ENCODE assay signal across 16 cellular contexts in genomic region chr16:21603920-21604319, GRCh38. TPM values are rescaled to one million over a fixed set of nuclear protein-coding genes. Genes with fewer than 3 reads are reported as not detected.
DNase-seq lines count a peak whose midpoint lies in the region; ATAC-seq and TF ChIP-seq lines count a peak whose summit lies in the region.
"Had no signal": no experiment of that assay in that cellular context is flagged by ENCODE, and none has a peak within 500 bp of the region (broad histone marks: within the 10 kb centered on the region; RNA-seq: fewer than 3 reads in every experiment).

No MANE protein-coding gene starts in this region.

- DNase-seq in stimulated activated naive CD8-positive, alpha-beta T cell treated with anti-CD3 and anti-CD28 coated beads, Interleukin-15, Interleukin-2, amounts not matched to agents 100 U/mL and 50 U/mL, for 24 hours = no peak
- DNase-seq in adipocyte (ENCODE audit: low read depth) (no peak), kidney tubule cell (ENCODE audit: low spot score) (peak; percentile 69), omental fat pad (ENCODE audit: low spot score) (no peak), NCI-H524 (lab: John Stamatoyannopoulos, UW) (no peak)
- no peak for DNase-seq in activated T-cell treated with anti-CD3 and anti-CD28 coated beads, Interleukin-2, amount 50 U/mL, for 1 hour
- DNase-seq: activated T-cell treated with anti-CD3 and anti-CD28 coated beads, Interleukin-2, amount 50 U/mL, for 24 hours; DMS79; NCI-H226; SJCRH30 had no signal

- peak overlapping the region; percentile 38 for H3K9ac ChIP-seq in adipocyte (ENCODE audit: low read length)

- TF ChIP-seq CTCF in omental fat pad (IDR thresholded peaks at IDR 0.05) = no peak

- H3K9me3 Mint-ChIP-seq in stimulated activated naive CD8-positive, alpha-beta T cell treated with anti-CD3 and anti-CD28 coated beads, Interleukin-15, Interleukin-2, amounts not matched to agents 100 ng/mL and 50 ng/mL, for 24 hours = no peaks in the 10 kb centered on the region
- H3K9me3 Mint-ChIP-seq: activated T-cell treated with anti-CD3 and anti-CD28 coated beads, Interleukin-2, amount 50 U/mL, for 24 hours; WTC11 had no signal

- H3K36me3 Mint-ChIP-seq in stimulated activated naive CD8-positive, alpha-beta T cell treated with anti-CD3 and anti-CD28 coated beads, Interleukin-15, Interleukin-2, amounts not matched to agents 100 ng/mL and 50 ng/mL, for 24 hours (ENCODE audit: low read depth) = peaks cover 5% of the 10 kb centered on the region
- H3K36me3 Mint-ChIP-seq: WTC11 had no signal

- H3K4me1 ChIP-seq in adipocyte (ENCODE audit: control insufficient read depth, insufficient read depth, low read length) = peaks cover 65% of the 10 kb centered on the region
- H3K4me1 ChIP-seq: SJCRH30 had no signal

- peak overlapping the region; percentile 39 for H3K27ac Mint-ChIP-seq in stimulated activated naive CD8-positive, alpha-beta T cell treated with anti-CD3 and anti-CD28 coated beads, Interleukin-15, Interleukin-2, amounts not matched to agents 100 ng/mL and 50 ng/mL, for 24 hours
- H3K27ac Mint-ChIP-seq: activated T-cell treated with anti-CD3 and anti-CD28 coated beads, Interleukin-2, amount 50 U/mL, for 24 hours; WTC11 had no signal

- peaks cover 73% of the 10 kb centered on the region for H3K4me1 Mint-ChIP-seq in stimulated activated naive CD8-positive, alpha-beta T cell treated with anti-CD3 and anti-CD28 coated beads, Interleukin-15, Interleukin-2, amounts not matched to agents 100 ng/mL and 50 ng/mL, for 24 hours (ENCODE audit: low read depth)

- H3K9me3 ChIP-seq in adipocyte (ENCODE audit: control insufficient read depth, low read length) = no peaks in the 10 kb centered on the region
- H3K9me3 ChIP-seq: SJCRH30 had no signal

- no peak for ATAC-seq in stimulated activated naive CD8-positive, alpha-beta T cell treated with anti-CD3 and anti-CD28 coated beads, Interleukin-15, Interleukin-2, amounts not matched to agents 100 U/mL and 50 U/mL, for 24 hours
- ATAC-seq in omental fat pad (ENCODE audit: low FRiP score) (no peak), GM19324 (IDR thresholded peaks at IDR 0.05; ENCODE audit: low FRiP score, unreplicated experiment) (no peak)
- ATAC-seq: WTC11 had no signal

- no peak overlapping the region for H3K4me3 Mint-ChIP-seq in stimulated activated naive CD8-positive, alpha-beta T cell treated with anti-CD3 and anti-CD28 coated beads, Interleukin-15, Interleukin-2, amounts not matched to agents 100 ng/mL and 50 ng/mL, for 24 hours
- H3K4me3 Mint-ChIP-seq: activated T-cell treated with anti-CD3 and anti-CD28 coated beads, Interleukin-2, amount 50 U/mL, for 24 hours; WTC11 had no signal

- no peaks in the 10 kb centered on the region for H3K27me3 Mint-ChIP-seq in stimulated activated naive CD8-positive, alpha-beta T cell treated with anti-CD3 and anti-CD28 coated beads, Interleukin-15, Interleukin-2, amounts not matched to agents 100 ng/mL and 50 ng/mL, for 24 hours
- H3K27me3 Mint-ChIP-seq: activated T-cell treated with anti-CD3 and anti-CD28 coated beads, Interleukin-2, amount 50 U/mL, for 24 hours had no signal

- H3K27me3 ChIP-seq in adipocyte (replicated peaks; ENCODE audit: control insufficient read depth, insufficient read depth, low read length) = no peaks in the 10 kb centered on the region
- H3K27me3 ChIP-seq: SJCRH30 had no signal

- no peaks in the 10 kb centered on the region for H3K36me3 ChIP-seq in adipocyte (ENCODE audit: control insufficient read depth, insufficient read depth, low read length, severe bottlenecking)
- H3K36me3 ChIP-seq: SJCRH30 had no signal

- H3K4me3 ChIP-seq in adipocyte (ENCODE audit: low read length) = peak overlapping the region; percentile 37
- H3K4me3 ChIP-seq: SJCRH30 had no signal

RNA-seq across cellular contexts. Expression of gene METTL9, which starts 4.5 kb away (rescaled TPM):
- 100 to 1,000 TPM in 3 of 4 donors, 10 to 100 TPM in 1; 98.9 to 195 (median 114) TPM for total RNA-seq in omental fat pad

RNA-seq across cellular contexts. Expression of gene IGSF6, which starts 48.5 kb away (rescaled TPM):
- 10 to 100 TPM in 1 of 4 donors, 1 to 10 TPM in 3; 2.8 to 18.6 (median 6.8) TPM for total RNA-seq in omental fat pad
- total RNA-seq: A673, endothelial cell of umbilical vein, SJCRH30, WTC11 had no signal

RNA-seq across cellular contexts. Expression of gene OTOA, which starts 59.8 kb away (rescaled TPM):
- total RNA-seq in omental fat pad = 1 to 10 TPM in 2 of 4 donors, under 1 TPM in 2; 0.25 to 1.2 (median 0.69) TPM
- total RNA-seq: bronchial epithelial cell, SJCRH30 had no signal
